In the genomic region with DNA sequence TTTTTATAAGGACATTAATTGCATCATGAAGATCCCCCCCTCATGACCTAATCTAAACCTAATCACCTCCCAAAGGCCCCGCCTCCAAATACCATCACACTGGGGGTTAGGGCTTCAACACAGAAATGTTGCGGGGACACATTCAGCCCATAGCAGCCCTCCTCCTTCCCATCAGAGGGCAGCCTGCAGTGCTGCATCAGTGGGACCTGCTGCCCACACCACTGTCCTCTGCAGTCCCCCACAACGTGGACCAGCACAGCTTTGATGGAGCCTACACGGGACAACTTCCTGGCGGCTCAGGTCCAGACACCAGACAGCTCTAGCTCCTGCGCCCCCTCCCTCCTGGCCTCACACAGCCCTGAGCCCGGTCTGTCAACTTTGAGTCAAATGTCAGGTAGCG, we compare ENCODE assay signal across 8 cellular contexts.
"Had no signal": no experiment of that assay in that cellular context is flagged by ENCODE, and none has a peak within 500 bp of the region (broad histone marks: within the 10 kb centered on the region; RNA-seq: fewer than 3 reads in every experiment).

No MANE protein-coding gene starts in this region.

- H3K27ac ChIP-seq: HL-60, KMS-11 had no signal

- H3K4me2 ChIP-seq: KMS-11 had no signal

- H3K4me1 Mint-ChIP-seq: IgD-negative memory B cell had no signal

- H3K4me3 ChIP-seq: K562 had no signal

- ATAC-seq: HepG2, K562 had no signal

- H3K27ac Mint-ChIP-seq: IgD-negative memory B cell had no signal

- DNase-seq: IMR-90, KBM-7, KG1 had no signal
